Comparison of ENCODE assay signal across 19 cellular contexts in the genomic region with DNA sequence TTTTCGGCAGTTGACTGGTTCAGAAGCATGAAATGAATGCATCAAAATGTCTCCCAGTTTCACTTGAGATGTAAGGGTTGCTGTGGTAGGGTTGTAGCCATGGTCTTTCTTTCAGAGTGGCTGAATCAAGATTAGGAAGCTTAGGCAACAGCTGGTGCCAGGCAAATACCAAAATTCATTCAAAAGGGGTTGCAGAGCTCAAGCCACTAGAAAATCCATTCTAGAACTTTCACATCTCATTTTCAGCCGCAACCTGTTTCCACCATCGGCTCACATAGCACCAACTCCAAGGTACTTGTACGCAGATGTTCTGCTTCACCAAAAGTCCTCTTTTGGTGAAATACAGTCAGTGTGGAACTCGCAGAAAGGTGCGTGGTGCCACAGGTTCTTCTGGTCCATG.
"Had no signal": no experiment of that assay in that cellular context is flagged by ENCODE, and none has a peak within 500 bp of the region (broad histone marks: within the 10 kb centered on the region; RNA-seq: fewer than 3 reads in every experiment).

No MANE protein-coding gene starts in this region.

- DNase-seq: dermis blood vessel endothelial cell; dorsolateral prefrontal cortex; effector CD4-positive, alpha-beta T cell; effector memory CD4-positive, alpha-beta T cell; foreskin keratinocyte; head of caudate nucleus; heart right ventricle; hippocampal formation; left cardiac atrium; left lung; left ventricle myocardium superior; lower lobe of right lung; mesenchymal stem cell; mucosa of descending colon; naive B cell had no signal

- H3K27me3 ChIP-seq: dorsolateral prefrontal cortex, esophagus muscularis mucosa, foreskin keratinocyte, gastroesophageal sphincter, heart right ventricle, left lung had no signal

- H3K27ac ChIP-seq: coronary artery, dorsolateral prefrontal cortex, esophagus muscularis mucosa, foreskin keratinocyte, gastroesophageal sphincter, heart right ventricle, left lung, lower lobe of right lung had no signal

- H3K9me3 ChIP-seq: esophagus muscularis mucosa, lower lobe of right lung had no signal

- H3K4me3 ChIP-seq: coronary artery, dorsolateral prefrontal cortex, esophagus muscularis mucosa, gastroesophageal sphincter, heart right ventricle, left lung, lower lobe of right lung, mucosa of descending colon had no signal

- H3K4me1 ChIP-seq: foreskin keratinocyte, gastroesophageal sphincter, heart right ventricle, left lung, lower lobe of right lung had no signal

- H3K27ac Mint-ChIP-seq: mesothelial cell of epicardium, naive B cell had no signal

- H3K4me3 Mint-ChIP-seq: mesothelial cell of epicardium, naive B cell had no signal

- ATAC-seq: foreskin keratinocyte, gastroesophageal sphincter, heart right ventricle, left cardiac atrium, left lung, left ventricle myocardium superior, lower lobe of right lung, mucosa of descending colon had no signal

- H3K4me1 Mint-ChIP-seq: naive B cell had no signal

- H3K27me3 Mint-ChIP-seq: naive B cell had no signal
